In genomic region chr22:40239345-40239683, GRCh38 we compare ENCODE assay signal across 14 cellular contexts.
DNase-seq lines count a peak whose midpoint lies in the region; ATAC-seq and TF ChIP-seq lines count a peak whose summit lies in the region.
"Had no signal": no experiment of that assay in that cellular context is flagged by ENCODE, and none has a peak within 500 bp of the region (broad histone marks: within the 10 kb centered on the region; RNA-seq: fewer than 3 reads in every experiment).

No MANE protein-coding gene starts in this region.

- H3K4me3 Mint-ChIP-seq in stimulated activated naive CD8-positive, alpha-beta T cell treated with anti-CD3 and anti-CD28 coated beads, Interleukin-15, Interleukin-2, amounts not matched to agents 100 ng/mL and 50 ng/mL, for 24 hours = peak overlapping the region; percentile 24
- H3K4me3 Mint-ChIP-seq in brain = no peak overlapping the region
- H3K4me3 Mint-ChIP-seq in naive thymus-derived CD4-positive, alpha-beta T cell = peak overlapping the region in 8 of 10 donors; percentile 2 to 75 (median 28)

- peaks cover 47 to 58% of the 10 kb centered on the region in 2 donors for H3K4me1 ChIP-seq in naive thymus-derived CD4-positive, alpha-beta T cell (ENCODE audit: control insufficient read depth in 2 of 2, insufficient read depth in 2 of 2, low read length in 2 of 2)
- H3K4me1 ChIP-seq in OCI-LY7 (ENCODE audit: insufficient read depth, low read length, poor library complexity, severe bottlenecking) = no peaks in the 10 kb centered on the region

- H3K36me3 ChIP-seq in naive thymus-derived CD4-positive, alpha-beta T cell (ENCODE audit: control insufficient read depth in 2 of 3, insufficient read depth in 3 of 3, low read length in 3 of 3) = peaks cover 0 to 6% (median 0%) of the 10 kb centered on the region in 3 experiments
- H3K36me3 ChIP-seq in OCI-LY7 (ENCODE audit: insufficient read depth, low read length) = no peaks in the 10 kb centered on the region
- H3K36me3 ChIP-seq: pancreas, WERI-Rb-1 had no signal

- H3K9me3 ChIP-seq in naive thymus-derived CD4-positive, alpha-beta T cell (ENCODE audit: control insufficient read depth in 2 of 3, low read length in 3 of 3) = no peaks in the 10 kb centered on the region
- H3K9me3 ChIP-seq in OCI-LY7 (ENCODE audit: low read length) = no peaks in the 10 kb centered on the region
- H3K9me3 ChIP-seq: pancreas had no signal

- no peaks in the 10 kb centered on the region for H3K27me3 Mint-ChIP-seq in stimulated activated naive CD8-positive, alpha-beta T cell treated with anti-CD3 and anti-CD28 coated beads, Interleukin-15, Interleukin-2, amounts not matched to agents 100 ng/mL and 50 ng/mL, for 24 hours
- H3K27me3 Mint-ChIP-seq in brain = no peaks in the 10 kb centered on the region
- no peaks in the 10 kb centered on the region for H3K27me3 Mint-ChIP-seq in naive thymus-derived CD4-positive, alpha-beta T cell

- no peaks in the 10 kb centered on the region for H3K27me3 ChIP-seq in naive thymus-derived CD4-positive, alpha-beta T cell (ENCODE audit: control insufficient read depth in 2 of 2, insufficient read depth in 2 of 2, low read length in 2 of 2)
- H3K27me3 ChIP-seq: hepatocyte, pancreas had no signal

- CTCF ChIA-PET in naive thymus-derived CD4-positive, alpha-beta T cell (lab: Charles Lee) = no interaction called here
- CTCF ChIA-PET in OCI-LY7 (lab: Charles Lee; ENCODE audit: unreplicated experiment) = no interaction called here

- BruUV-seq in OCI-LY7 (replicated peaks; lab: Mats Ljungman, UMichigan) = no TSS peak

- POLR2A ChIA-PET in naive thymus-derived CD4-positive, alpha-beta T cell (lab: Charles Lee) = interaction anchor here (0.7 to 2.9 kb wide), 2 partner anchors 24 to 96 kb away, joined by 3 to 7 read pairs; no protein-coding TSS in a partner anchor
- POLR2A ChIA-PET in OCI-LY7 (lab: Charles Lee) = no interaction called here

- no peak for DNase-seq in stimulated activated naive CD8-positive, alpha-beta T cell treated with anti-CD3 and anti-CD28 coated beads, Interleukin-15, Interleukin-2, amounts not matched to agents 100 U/mL and 50 U/mL, for 24 hours
- DNase-seq in naive thymus-derived CD4-positive, alpha-beta T cell = no peak
- no peak for DNase-seq in OCI-LY7 (ENCODE audit: low spot score)
- DNase-seq: H7; NCI-H524; pancreas; stimulated activated CD4-positive, alpha-beta T cell treated with anti-CD3 and anti-CD28 coated beads, Interleukin-1b, Interleukin-23, amount 100 ng/mL, for 48 hours; WERI-Rb-1 had no signal

- H2AFZ ChIP-seq in OCI-LY7 (ENCODE audit: low read length) = no peak overlapping the region
- H2AFZ ChIP-seq: hepatocyte had no signal

- H3K4me1 Mint-ChIP-seq in stimulated activated naive CD8-positive, alpha-beta T cell treated with anti-CD3 and anti-CD28 coated beads, Interleukin-15, Interleukin-2, amounts not matched to agents 100 ng/mL and 50 ng/mL, for 24 hours (ENCODE audit: low read depth) = peaks cover 94% of the 10 kb centered on the region
- peaks cover 82% of the 10 kb centered on the region for H3K4me1 Mint-ChIP-seq in brain
- peaks cover 75 to 98% (median 95%) of the 10 kb centered on the region in 7 donors for H3K4me1 Mint-ChIP-seq in naive thymus-derived CD4-positive, alpha-beta T cell

- no peak for ATAC-seq in stimulated activated naive CD8-positive, alpha-beta T cell treated with anti-CD3 and anti-CD28 coated beads, Interleukin-15, Interleukin-2, amounts not matched to agents 100 U/mL and 50 U/mL, for 24 hours
- ATAC-seq in naive thymus-derived CD4-positive, alpha-beta T cell = no peak
- ATAC-seq in HG03045 (IDR thresholded peaks at IDR 0.05; ENCODE audit: unreplicated experiment) (no peak), GM21526 (IDR thresholded peaks at IDR 0.05; ENCODE audit: low FRiP score, unreplicated experiment) (no peak), HG03439 (IDR thresholded peaks at IDR 0.05; ENCODE audit: unreplicated experiment) (no peak)

- no peak overlapping the region for H3K27ac ChIP-seq in naive thymus-derived CD4-positive, alpha-beta T cell (ENCODE audit: low read depth, low read length)
- H3K27ac ChIP-seq in OCI-LY7 (ENCODE audit: low read depth, low read length, poor library complexity, severe bottlenecking) = no peak overlapping the region
- H3K27ac ChIP-seq: WERI-Rb-1 had no signal

- no peak overlapping the region for H3K4me3 ChIP-seq in naive thymus-derived CD4-positive, alpha-beta T cell (ENCODE audit: low read length)
- H3K4me3 ChIP-seq in OCI-LY7 (ENCODE audit: low read depth, low read length, poor library complexity, severe bottlenecking) = no peak overlapping the region
- H3K4me3 ChIP-seq: hepatocyte, pancreas had no signal

- H3K4me2 ChIP-seq in OCI-LY7 (ENCODE audit: low read length) = no peak overlapping the region
- H3K4me2 ChIP-seq: hepatocyte had no signal

- 0 out of 2 replicates have a peak, but pooled peaks cover 4% of the 10 kb centered on the region for H4K20me1 ChIP-seq in OCI-LY7 (ENCODE audit: insufficient read depth, low read length)

- no peaks in the 10 kb centered on the region for H3K9me2 ChIP-seq in OCI-LY7 (ENCODE audit: insufficient read depth, low read length)

- TF ChIP-seq CTCF in brain (conservative IDR thresholded peaks at IDR 0.05) (no peak), OCI-LY7 (conservative IDR thresholded peaks at IDR 0.05; ENCODE audit: low read length) (no peak)

- no peaks in the 10 kb centered on the region for H3K9me3 Mint-ChIP-seq in stimulated activated naive CD8-positive, alpha-beta T cell treated with anti-CD3 and anti-CD28 coated beads, Interleukin-15, Interleukin-2, amounts not matched to agents 100 ng/mL and 50 ng/mL, for 24 hours
- H3K9me3 Mint-ChIP-seq in brain = no peaks in the 10 kb centered on the region
- no peaks in the 10 kb centered on the region for H3K9me3 Mint-ChIP-seq in naive thymus-derived CD4-positive, alpha-beta T cell

- peaks cover 5% of the 10 kb centered on the region for H3K36me3 Mint-ChIP-seq in stimulated activated naive CD8-positive, alpha-beta T cell treated with anti-CD3 and anti-CD28 coated beads, Interleukin-15, Interleukin-2, amounts not matched to agents 100 ng/mL and 50 ng/mL, for 24 hours (ENCODE audit: low read depth)
- H3K36me3 Mint-ChIP-seq in brain = peaks cover 51% of the 10 kb centered on the region
- H3K36me3 Mint-ChIP-seq in naive thymus-derived CD4-positive, alpha-beta T cell = peaks cover 0 to 16% (median 8%) of the 10 kb centered on the region in 5 donors

- H3K79me2 ChIP-seq in OCI-LY7 (ENCODE audit: insufficient read depth, low read depth, low read length) = peaks cover 32% of the 10 kb centered on the region; the same call in 1 of the 2 replicates

- intact Hi-C loops in naive thymus-derived CD4-positive, alpha-beta T cell (cut with micrococcal nuclease) = no loop called here
- intact Hi-C loops in OCI-LY7 (cut with micrococcal nuclease; ENCODE audit: unreplicated experiment) = no loop called here

- H3K27ac Mint-ChIP-seq in stimulated activated naive CD8-positive, alpha-beta T cell treated with anti-CD3 and anti-CD28 coated beads, Interleukin-15, Interleukin-2, amounts not matched to agents 100 ng/mL and 50 ng/mL, for 24 hours = peak overlapping the region; percentile 89
- peak overlapping the region in 3 of 5 experiments; percentile 3 to 84 (median 81) for H3K27ac Mint-ChIP-seq in brain
- peak overlapping the region in 8 of 9 donors; percentile 24 to 92 (median 87) for H3K27ac Mint-ChIP-seq in naive thymus-derived CD4-positive, alpha-beta T cell

Comparison
In these comparisons a context has a peak if more than half of its experiments do, and no peak if none do; other contexts are left out.
1. H3K4me3 Mint-ChIP-seq: peak in stimulated activated naive CD8-positive, alpha-beta T cell treated with anti-CD3 and anti-CD28 coated beads, Interleukin-15, Interleukin-2, amounts not matched to agents 100 ng/mL and 50 ng/mL, for 24 hours (single experiment) and naive thymus-derived CD4-positive, alpha-beta T cell (8 of 10); none in brain (0 of 5).
2. Peak in every context shown above with its lines, with median percentiles within 50 percentile points of each other: H3K27ac Mint-ChIP-seq.